Comparison of ENCODE assay signal across 1 cellular context in the genomic region with DNA sequence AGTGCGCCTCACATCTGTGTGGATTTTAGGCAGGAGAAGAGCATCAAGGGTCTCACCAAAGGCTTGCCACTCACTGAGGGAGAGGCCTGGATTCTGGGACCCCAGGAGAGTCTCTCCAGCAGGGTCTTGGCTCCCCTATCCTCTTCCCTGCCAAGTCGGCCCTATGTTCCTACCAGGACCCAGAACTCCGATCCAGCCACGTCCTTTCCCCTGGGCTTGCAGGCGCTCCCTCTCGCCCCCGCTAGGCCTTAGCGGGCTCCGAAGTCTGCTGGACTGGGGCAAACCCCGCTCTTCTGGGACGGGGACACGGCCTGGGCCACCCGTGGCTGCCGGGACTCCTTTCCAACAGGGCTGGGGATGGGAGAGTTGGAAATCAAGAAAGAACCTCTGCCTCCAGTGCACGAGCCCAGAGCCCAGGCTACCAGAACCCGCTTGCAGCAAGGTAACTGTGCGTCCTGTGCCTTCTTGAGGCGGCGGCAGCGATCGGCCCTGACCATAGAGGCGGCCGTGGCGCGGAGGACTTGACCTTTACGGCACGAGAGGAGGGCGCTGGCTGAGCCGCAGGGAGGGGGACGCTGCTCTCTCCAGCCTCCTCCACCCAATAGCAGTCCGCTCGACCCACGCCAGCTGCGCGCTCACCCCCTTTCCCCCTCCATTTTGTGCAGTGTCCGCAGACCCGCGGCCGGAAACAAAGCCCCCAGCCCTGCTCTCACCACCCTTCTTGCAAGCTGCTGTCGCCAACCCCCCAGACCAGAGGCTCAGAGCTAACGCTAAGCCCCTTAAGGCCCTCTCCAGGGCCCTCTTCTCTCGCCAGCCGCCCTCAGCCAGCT.
TF ChIP-seq lines count a peak whose summit lies in the region.

No MANE protein-coding gene starts in this region.

TF ChIP-seq in SK-N-SH treated with all-trans-retinoic acid at 6 μM for 48 hours, 23 proteins besides CTCF, POLR2A, EP300 and RAD21 (continued from another document):
- TF ChIP-seq, protein P1, sequence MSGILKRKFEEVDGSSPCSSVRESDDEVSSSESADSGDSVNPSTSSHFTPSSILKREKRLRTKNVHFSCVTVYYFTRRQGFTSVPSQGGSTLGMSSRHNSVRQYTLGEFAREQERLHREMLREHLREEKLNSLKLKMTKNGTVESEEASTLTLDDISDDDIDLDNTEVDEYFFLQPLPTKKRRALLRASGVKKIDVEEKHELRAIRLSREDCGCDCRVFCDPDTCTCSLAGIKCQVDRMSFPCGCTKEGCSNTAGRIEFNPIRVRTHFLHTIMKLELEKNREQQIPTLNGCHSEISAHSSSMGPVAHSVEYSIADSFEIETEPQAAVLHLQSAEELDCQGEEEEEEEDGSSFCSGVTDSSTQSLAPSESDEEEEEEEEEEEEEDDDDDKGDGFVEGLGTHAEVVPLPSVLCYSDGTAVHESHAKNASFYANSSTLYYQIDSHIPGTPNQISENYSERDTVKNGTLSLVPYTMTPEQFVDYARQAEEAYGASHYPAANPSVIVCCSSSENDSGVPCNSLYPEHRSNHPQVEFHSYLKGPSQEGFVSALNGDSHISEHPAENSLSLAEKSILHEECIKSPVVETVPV (CRISPR knock-in tag; IDR thresholded peaks at IDR 0.05) = no peak
- TF ChIP-seq ZFP3 (CRISPR knock-in tag; IDR thresholded peaks at IDR 0.05) = no peak
- TF ChIP-seq ZNF8 (CRISPR knock-in tag; IDR thresholded peaks at IDR 0.05) = no peak
- TF ChIP-seq, protein P2, sequence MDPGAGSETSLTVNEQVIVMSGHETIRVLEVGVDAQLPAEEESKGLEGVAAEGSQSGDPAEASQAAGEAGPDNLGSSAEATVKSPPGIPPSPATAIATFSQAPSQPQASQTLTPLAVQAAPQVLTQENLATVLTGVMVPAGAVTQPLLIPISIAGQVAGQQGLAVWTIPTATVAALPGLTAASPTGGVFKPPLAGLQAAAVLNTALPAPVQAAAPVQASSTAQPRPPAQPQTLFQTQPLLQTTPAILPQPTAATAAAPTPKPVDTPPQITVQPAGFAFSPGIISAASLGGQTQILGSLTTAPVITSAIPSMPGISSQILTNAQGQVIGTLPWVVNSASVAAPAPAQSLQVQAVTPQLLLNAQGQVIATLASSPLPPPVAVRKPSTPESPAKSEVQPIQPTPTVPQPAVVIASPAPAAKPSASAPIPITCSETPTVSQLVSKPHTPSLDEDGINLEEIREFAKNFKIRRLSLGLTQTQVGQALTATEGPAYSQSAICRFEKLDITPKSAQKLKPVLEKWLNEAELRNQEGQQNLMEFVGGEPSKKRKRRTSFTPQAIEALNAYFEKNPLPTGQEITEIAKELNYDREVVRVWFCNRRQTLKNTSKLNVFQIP (CRISPR knock-in tag; IDR thresholded peaks at IDR 0.05; ENCODE audit: borderline replicate concordance, low read depth) = no peak
